ENCODE assay signal across 12 cellular contexts in genomic region chr4:70715097-70715496, GRCh38. TPM values are rescaled to one million over a fixed set of nuclear protein-coding genes. Genes with fewer than 3 reads are reported as not detected.
DNase-seq lines count a peak whose midpoint lies in the region; ATAC-seq and TF ChIP-seq lines count a peak whose summit lies in the region.
"Had no signal": no experiment of that assay in that cellular context is flagged by ENCODE, and none has a peak within 500 bp of the region (broad histone marks: within the 10 kb centered on the region; RNA-seq: fewer than 3 reads in every experiment).

No MANE protein-coding gene starts in this region.

- no TSS peak for BruUV-seq in PC-9 (replicated peaks; lab: Mats Ljungman, UMichigan)

- H4K20me1 ChIP-seq in PC-9 (ENCODE audit: insufficient read depth): no peaks in the 10 kb centered on the region

- H3K4me1 ChIP-seq in PC-9 (replicated peaks; ENCODE audit: insufficient read depth): peaks cover 16% of the 10 kb centered on the region
- H3K4me1 ChIP-seq in tibial artery: peaks cover 0 to 11% (median 2%) of the 10 kb centered on the region in 4 donors

- peaks cover 9% of the 10 kb centered on the region for H3F3A ChIP-seq in PC-9 (ENCODE audit: insufficient read depth, low read depth)

- H3K9me2 ChIP-seq in PC-9 (ENCODE audit: insufficient read depth): no peaks in the 10 kb centered on the region

- H3K4me3 Mint-ChIP-seq in IgD-negative memory B cell: peak overlapping the region; percentile 9 to 79 (median 50)
- H3K4me3 Mint-ChIP-seq: CD4-positive, CD25-positive, alpha-beta regulatory T cell had no signal

- H3K4me3 ChIP-seq in PC-9: no peak overlapping the region
- no peak overlapping the region for H3K4me3 ChIP-seq in tibial artery
- H3K4me3 ChIP-seq: pancreas had no signal

- H2AFZ ChIP-seq in PC-9: no peak overlapping the region

- peaks cover 45 to 54% (median 48%) of the 10 kb centered on the region in 3 donors for H3K4me1 Mint-ChIP-seq in IgD-negative memory B cell

- H3K36me3 ChIP-seq in PC-9 (ENCODE audit: low read depth): no peaks in the 10 kb centered on the region
- H3K36me3 ChIP-seq in tibial artery: no peaks in the 10 kb centered on the region
- H3K36me3 ChIP-seq: pancreas had no signal

- H3K27me3 Mint-ChIP-seq in IgD-negative memory B cell: no peaks in the 10 kb centered on the region

- POLR2A ChIA-PET in PC-9 (lab: Charles Lee; ENCODE audit: unreplicated experiment): no interaction called here

- in situ Hi-C loops in Caki2 (cut with HindIII; ENCODE audit: low pct_unique_long_range_greater_than_20kb, low sequenced_read_pairs): no loop called here

- H3K4me2 ChIP-seq in PC-9: no peak overlapping the region

- DNase-seq in Caki2 (ENCODE audit: low read depth) (peak; percentile 50), glomerular visceral epithelial cell (ENCODE audit: extremely low spot score) (peak; percentile 82), PC-9 (no peak), tibial artery (no peak), T-helper 2 cell (no peak), GM19240 (ENCODE audit: insufficient read length, low spot score) (no peak)
- DNase-seq: CD4-positive, CD25-positive, alpha-beta regulatory T cell; islet precursor cell; pancreas had no signal

- H3K79me2 ChIP-seq in PC-9 (ENCODE audit: low read depth): peaks cover 9% of the 10 kb centered on the region

- TF ChIP-seq CTCF in PC-9 (conservative IDR thresholded peaks at IDR 0.05) (no peak), tibial artery (IDR thresholded peaks at IDR 0.05) (no peak)

- no peaks in the 10 kb centered on the region for H3K9me3 Mint-ChIP-seq in IgD-negative memory B cell
- H3K9me3 Mint-ChIP-seq: activated naive CD4-positive, alpha-beta T cell treated with anti-CD3 and anti-CD28 coated beads, Interleukin-2, amount 50 U/mL, for 72 hours had no signal

- H3K36me3 Mint-ChIP-seq in IgD-negative memory B cell: peaks cover 6% of the 10 kb centered on the region
- H3K36me3 Mint-ChIP-seq: activated naive CD4-positive, alpha-beta T cell treated with anti-CD3 and anti-CD28 coated beads, Interleukin-2, amount 50 U/mL, for 72 hours had no signal

- no peaks in the 10 kb centered on the region for H3K9me3 ChIP-seq in PC-9 (ENCODE audit: insufficient read depth, low read depth)
- H3K9me3 ChIP-seq in tibial artery: no peaks in the 10 kb centered on the region
- H3K9me3 ChIP-seq: pancreas had no signal

- H3K27me3 ChIP-seq in PC-9 (ENCODE audit: insufficient read depth, low read depth) (no peaks in the 10 kb centered on the region), tibial artery (no peaks in the 10 kb centered on the region)
- H3K27me3 ChIP-seq: pancreas had no signal

- CTCF ChIA-PET in PC-9 (lab: Charles Lee): no interaction called here

- peak; percentile 15 for ATAC-seq in GM21423 (IDR thresholded peaks at IDR 0.05; ENCODE audit: unreplicated experiment)

- peak overlapping the region; percentile 39 to 60 (median 57) for H3K27ac Mint-ChIP-seq in IgD-negative memory B cell
- H3K27ac Mint-ChIP-seq: activated naive CD4-positive, alpha-beta T cell treated with anti-CD3 and anti-CD28 coated beads, Interleukin-2, amount 50 U/mL, for 72 hours had no signal

- no peak overlapping the region for H3K27ac ChIP-seq in PC-9
- H3K27ac ChIP-seq in tibial artery: no peak overlapping the region
- H3K27ac ChIP-seq: pancreas had no signal

- intact Hi-C loops in PC-9 (cut with micrococcal nuclease; ENCODE audit: unreplicated experiment) (no loop called here), tibial artery (cut with DNase I; ENCODE audit: low total_unique reads) (no loop called here)

RNA-seq across cellular contexts. Expression of gene RUFY3, which starts 6.7 kb away (rescaled TPM):
- 18.2 and 42.9 TPM in 2 replicates for total RNA-seq in Caki2 (2014; rRNA removed; shearing (Covaris generic); ENCODE audit: low replicate concordance)
- polyA plus RNA-seq in IgD-negative memory B cell: 16.8 TPM
- total RNA-seq in PC-9 (2021): 22.8 and 23.6 TPM in 2 replicates

RNA-seq across cellular contexts. Expression of gene UTP3, which starts 26.8 kb away (rescaled TPM):
- 9.5 and 10.9 TPM in 2 replicates for total RNA-seq in Caki2 (2014; rRNA removed; shearing (Covaris generic); ENCODE audit: low replicate concordance)
- 15.9 TPM for polyA plus RNA-seq in IgD-negative memory B cell
- 15.1 and 16.4 TPM in 2 replicates for total RNA-seq in PC-9 (2021)

RNA-seq across cellular contexts. Expression of gene JCHAIN, which starts 48.8 kb away (rescaled TPM):
- total RNA-seq in Caki2 (2014; rRNA removed; shearing (Covaris generic); ENCODE audit: low replicate concordance): not detected in 2 replicates
- polyA plus RNA-seq in IgD-negative memory B cell: 1,651 TPM
- total RNA-seq in PC-9 (2021): not detected in 2 replicates

Comparison
In these comparisons a context has a peak if more than half of its experiments do, and no peak if none do; other contexts are left out.
1. DNase-seq: peak in Caki2 (single experiment) and glomerular visceral epithelial cell (single experiment); none in PC-9 (0 of 2), tibial artery (0 of 2), T-helper 2 cell (0 of 5) and GM19240 (single experiment).